In genomic region chr4:111542056-111542455, GRCh38 we compare ENCODE assay signal across 24 cellular contexts.
"Had no signal": no experiment of that assay in that cellular context is flagged by ENCODE, and none has a peak within 500 bp of the region (broad histone marks: within the 10 kb centered on the region; RNA-seq: fewer than 3 reads in every experiment).

No MANE protein-coding gene starts in this region.

- H3K27me3 ChIP-seq: ascending aorta, body of pancreas had no signal

- FAIRE-seq: bronchial epithelial cell had no signal

- DNase-seq: activated CD4-positive, alpha-beta T cell treated with anti-CD3 and anti-CD28 coated beads for 48 hours; activated CD4-positive, alpha-beta T cell treated with anti-CD3 and anti-CD28 coated beads, Interleukin-2, amount 50 U/mL, for 4 hours; activated CD4-positive, CD25-positive, alpha-beta regulatory T cell treated with anti-CD3 and anti-CD28 coated beads, Interleukin-2, amount 50 U/mL, for 72 hours; activated CD8-positive, alpha-beta memory T cell treated with anti-CD3 and anti-CD28 coated beads, Interleukin-2, amount 50 U/mL, for 48 hours; activated CD8-positive, alpha-beta T cell treated with anti-CD3 and anti-CD28 coated beads, Interleukin-2, amount 10 ng/mL, durations not matched to agents 7 days and 5 days; activated naive CD4-positive, alpha-beta T cell treated with anti-CD3 and anti-CD28 coated beads, Interleukin-2, amount 50 U/mL, for 16 hours; activated naive CD8-positive, alpha-beta T cell treated with anti-CD3 and anti-CD28 coated beads, Interleukin-2, amount 10 ng/mL, durations not matched to agents 7 days and 5 days; activated T-cell treated with anti-CD3 and anti-CD28 coated beads, Interleukin-2, amount 50 U/mL, for 1 hour; amniotic stem cell; body of pancreas; central memory CD4-positive, alpha-beta T cell; Karpas-422; MM.1S; NCI-H1105; NCI-H1436; NCI-H1694 treated with DMSO at 0.1 percent for 48 hours; NCI-H2029 treated with DMSO at 0.1 percent for 48 hours; NCI-H345; NCI-H510A; NCI-H69; PC-9; SHP77 treated with DMSO at 0.1 percent for 48 hours had no signal

- H3K9me3 ChIP-seq: ascending aorta, body of pancreas had no signal

- H2AFZ ChIP-seq: PC-9 had no signal

- H3K4me2 ChIP-seq: PC-9 had no signal

- H3K36me3 ChIP-seq: ascending aorta had no signal

- H3K27ac ChIP-seq: ascending aorta, body of pancreas, PC-9 had no signal

- ATAC-seq: activated CD8-positive, alpha-beta T cell treated with anti-CD3 and anti-CD28 coated beads, Interleukin-2, amount 10 ng/mL, durations not matched to agents 7 days and 5 days; body of pancreas had no signal

- H3K4me3 ChIP-seq: ascending aorta, body of pancreas, PC-9 had no signal

- H3K4me1 ChIP-seq: ascending aorta, body of pancreas had no signal
